ENCODE assay signal across 18 cellular contexts in the genomic region with DNA sequence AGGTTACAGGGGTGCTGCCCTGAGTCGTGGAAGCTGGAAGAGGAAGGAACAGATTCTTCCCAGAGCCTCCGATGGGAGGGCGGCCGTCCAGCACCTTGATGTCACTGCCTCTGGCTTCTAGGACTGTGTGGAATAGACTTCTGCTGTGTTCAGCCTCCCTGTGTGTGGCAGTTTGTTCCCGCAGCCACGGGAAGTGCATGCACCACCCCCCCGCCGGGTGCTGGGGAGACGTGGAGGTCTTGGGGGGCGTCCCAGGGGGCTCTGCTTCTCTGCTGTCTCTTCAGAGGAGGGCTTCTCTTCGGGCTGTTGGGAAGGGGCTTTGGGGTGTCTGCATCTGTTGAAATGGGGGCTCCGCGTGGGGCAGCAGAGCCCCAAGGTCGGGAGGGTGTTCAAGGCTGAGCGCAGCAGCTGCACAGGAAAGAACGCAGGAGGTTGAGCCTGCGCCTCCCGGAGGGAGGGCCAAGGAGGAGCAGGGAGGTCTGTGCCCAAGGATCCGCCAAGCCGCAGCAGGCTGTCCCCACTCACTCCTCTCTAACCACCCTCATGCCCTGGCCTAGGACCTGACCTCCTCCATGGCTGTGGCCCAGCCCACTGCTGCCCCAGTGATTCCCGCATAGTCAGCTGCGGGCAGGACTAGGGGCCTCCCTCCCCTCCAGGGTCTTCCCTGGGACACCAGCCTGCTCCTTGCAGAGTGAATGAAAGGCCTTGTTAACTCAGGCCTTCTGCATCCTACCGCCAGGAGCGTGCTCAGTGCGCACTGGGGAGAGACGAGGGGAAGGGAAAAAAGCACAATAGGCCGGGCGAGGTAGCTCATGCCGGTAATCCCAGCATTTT. TPM values are rescaled to one million over a fixed set of nuclear protein-coding genes. Genes with fewer than 3 reads are reported as not detected.
A peak's percentile ranks its signal among the peaks of the same experiment; 100 is the strongest.
DNase-seq lines count a peak whose midpoint lies in the region; ATAC-seq and TF ChIP-seq lines count a peak whose summit lies in the region.
"Had no signal": no experiment of that assay in that cellular context is flagged by ENCODE, and none has a peak within 500 bp of the region (broad histone marks: within the 10 kb centered on the region; RNA-seq: fewer than 3 reads in every experiment).

No MANE protein-coding gene starts in this region.

- H3K56ac ChIP-seq in IMR-90 (ENCODE audit: extremely low read depth, insufficient read depth, low read length): no peak overlapping the region

- dilution Hi-C loops in IMR-90 (cut with HindIII; ENCODE audit: low sequenced_read_pairs, unreplicated experiment): no loop called here

- H4K20me1 ChIP-seq in IMR-90 (ENCODE audit: insufficient read depth, low read length): no peaks in the 10 kb centered on the region

- H3K27me3 Mint-ChIP-seq in stimulated activated naive B cell treated with anti-CD40 and anti-IgM and Interleukin-4, amounts not matched to agents 10 μg/mL and 1 μg/mL and 100 μg/mL, for 72 hours: peaks cover 6 to 22% of the 10 kb centered on the region in 2 donors

- peak overlapping the region; percentile 9 for H2AFZ ChIP-seq in IMR-90 (replicated peaks; ENCODE audit: low read length, poor library complexity)
- no peak overlapping the region for H2AFZ ChIP-seq in mesenchymal stem cell (ENCODE audit: low read depth, low read length)
- H2AFZ ChIP-seq: GM23248 had no signal

- ATAC-seq in Right ventricle myocardium inferior: peak; percentile 26
- ATAC-seq in left cardiac atrium: no peak
- no peak for ATAC-seq in IMR-90 (ENCODE audit: low read depth)
- ATAC-seq in stimulated activated naive B cell treated with anti-CD40 and anti-IgM and Interleukin-4, amounts not matched to agents 10 μg/mL and 1 μg/mL and 100 μg/mL, for 72 hours (replicated peaks): no peak
- no peak for ATAC-seq in GM21717 (IDR thresholded peaks at IDR 0.05; ENCODE audit: unreplicated experiment)
- no peak for ATAC-seq in HG03135 (IDR thresholded peaks at IDR 0.05; ENCODE audit: unreplicated experiment)
- ATAC-seq: HepG2 had no signal

- BruUV-seq in IMR-90 (replicated peaks; lab: Mats Ljungman, UMichigan): no TSS peak

- peak overlapping the region in 1 of 2 experiments; percentile 29; a peak in 2 of 4 replicates for H4K8ac ChIP-seq in IMR-90 (ENCODE audit: low read depth in 2 of 2, low read length in 2 of 2)
- no peak overlapping the region for H4K8ac ChIP-seq in mesenchymal stem cell (ENCODE audit: low read length)

- peak overlapping the region in 1 of 2 experiments; percentile 7 for H2BK12ac ChIP-seq in mesenchymal stem cell (ENCODE audit: low read length in 2 of 2)

- peaks cover 26 to 50% of the 10 kb centered on the region in 2 donors for H3K4me1 Mint-ChIP-seq in stimulated activated naive B cell treated with anti-CD40 and anti-IgM and Interleukin-4, amounts not matched to agents 10 μg/mL and 1 μg/mL and 100 μg/mL, for 72 hours

- H3K9me3 ChIP-seq in IMR-90 (ENCODE audit: control insufficient read depth, insufficient read depth, low read length) (no peaks in the 10 kb centered on the region), mesenchymal stem cell (ENCODE audit: control insufficient read depth, low read length) (no peaks in the 10 kb centered on the region)

- H3K9ac ChIP-seq in IMR-90 (ENCODE audit: low read depth, low read length) (no peak overlapping the region), mesenchymal stem cell (ENCODE audit: low read length) (no peak overlapping the region)
- H3K9ac ChIP-seq: GM23248 had no signal

- no peak for TF ChIP-seq CTCF in IMR-90 (conservative IDR thresholded peaks at IDR 0.05; ENCODE audit: low read depth, low read length)
- no peak for TF ChIP-seq CTCF in dorsolateral prefrontal cortex (IDR thresholded peaks at IDR 0.05 in 54 of 56, conservative IDR thresholded peaks at IDR 0.05 in 2 of 56; ENCODE audit: low read depth in 1 of 56, partially characterized antibody in 56 of 56)

- H3K27ac ChIP-seq in IMR-90 (ENCODE audit: insufficient read depth, low read length) (no peak overlapping the region), mesenchymal stem cell (ENCODE audit: low read length, poor library complexity, severe bottlenecking) (no peak overlapping the region), dorsolateral prefrontal cortex (peak overlapping the region in 1 of 59 donors; percentile 61)
- H3K27ac ChIP-seq: 22Rv1, GM23248 had no signal

- H3K4ac ChIP-seq in IMR-90 (ENCODE audit: low read depth, low read length): peak overlapping the region; percentile 89
- H3K4ac ChIP-seq in mesenchymal stem cell (ENCODE audit: low read depth in 1 of 2, low read length in 2 of 2): no peak overlapping the region

- CTCF ChIA-PET in IMR-90 (lab: Yijun Ruan, JAX): interaction anchor here (1.1 kb wide), 1 partner anchor 141 kb away, joined by 3 read pairs; no protein-coding TSS in a partner anchor

- DNase-seq in Right ventricle myocardium inferior (ENCODE audit: missing footprints) (no peak), left cardiac atrium (no peak), IMR-90 (no peak), mesenchymal stem cell (no peak), dorsolateral prefrontal cortex (no peak)
- no peak for DNase-seq in stimulated activated naive B cell treated with anti-CD40 and anti-IgM and Interleukin-4, amounts not matched to agents 10 μg/mL and 1 μg/mL and 100 μg/mL, for 72 hours
- DNase-seq: AML-193, DMS 273 treated with DMSO at 0.1 percent for 48 hours, GF-D8, NCI-H1417 treated with DMSO at 0.1 percent for 48 hours, NCI-H1930, RPMI8226 had no signal

- H3K27ac Mint-ChIP-seq in stimulated activated naive B cell treated with anti-CD40 and anti-IgM and Interleukin-4, amounts not matched to agents 10 μg/mL and 1 μg/mL and 100 μg/mL, for 72 hours: peak overlapping the region; percentile 42

- no peak overlapping the region for H3K4me3 Mint-ChIP-seq in stimulated activated naive B cell treated with anti-CD40 and anti-IgM and Interleukin-4, amounts not matched to agents 10 μg/mL and 1 μg/mL and 100 μg/mL, for 72 hours

- 96% methylated on average over 9 of the region's 29 CpGs; no CpG with 5 or more reads in 1 of the 2 experiments for WGBS in IMR-90 (ENCODE audit: extremely low coverage in 2 of 2, insufficient read length in 1 of 2), 2 experiments
- 89% methylated on average over 23 of the region's 29 CpGs for whole genome bisulfite sequencing in mesenchymal stem cell

- H3K79me1 ChIP-seq in IMR-90 (ENCODE audit: low read depth in 1 of 2, low read length in 2 of 2): no peaks in the 10 kb centered on the region
- H3K79me1 ChIP-seq in mesenchymal stem cell (replicated peaks; ENCODE audit: low read length, poor library complexity, severe bottlenecking): no peaks in the 10 kb centered on the region

- H2AK9ac ChIP-seq in IMR-90 (replicated peaks; ENCODE audit: low read depth, low read length, poor library complexity): peak overlapping the region; percentile 67

- H2BK120ac ChIP-seq in IMR-90 (ENCODE audit: low read depth, low read length) (peak overlapping the region; percentile 83), mesenchymal stem cell (ENCODE audit: low read depth, low read length) (no peak overlapping the region)

- no peak for TF ChIP-seq POLR2A in IMR-90 (IDR thresholded peaks at IDR 0.05; ENCODE audit: low read depth, low read length)

- in situ Hi-C loops in IMR-90 (cut with MboI; ENCODE audit: low sequenced_read_pairs): no loop called here

- H3K23ac ChIP-seq in IMR-90 (ENCODE audit: low read depth, low read length) (no peak overlapping the region), mesenchymal stem cell (ENCODE audit: low read length in 2 of 2) (no peak overlapping the region)

- no peak for TF ChIP-seq RAD21 in IMR-90 (IDR thresholded peaks at IDR 0.05; ENCODE audit: low read length)

- peaks cover 0 to 2% of the 10 kb centered on the region in 2 donors for H3K9me3 Mint-ChIP-seq in stimulated activated naive B cell treated with anti-CD40 and anti-IgM and Interleukin-4, amounts not matched to agents 10 μg/mL and 1 μg/mL and 100 μg/mL, for 72 hours
- H3K9me3 Mint-ChIP-seq: HFFc6 had no signal

- H3K14ac ChIP-seq in IMR-90 (replicated peaks; ENCODE audit: low read depth, low read length) (peak overlapping the region; percentile 84), mesenchymal stem cell (ENCODE audit: low read length in 2 of 2) (peak overlapping the region in 1 of 2 experiments; percentile 24)

- peak overlapping the region; percentile 23; the same call in 1 of the 2 replicates for H4K5ac ChIP-seq in IMR-90 (ENCODE audit: low read depth, low read length)

- H3K18ac ChIP-seq in IMR-90 (ENCODE audit: low read depth, low read length) (peak overlapping the region; percentile 9; the same call in 1 of the 2 replicates), mesenchymal stem cell (ENCODE audit: low read depth in 1 of 2, low read length in 2 of 2) (no peak overlapping the region)

- H2BK5ac ChIP-seq in IMR-90 (ENCODE audit: low read depth, low read length, poor library complexity, severe bottlenecking) (peak overlapping the region; percentile 43), mesenchymal stem cell (ENCODE audit: low read depth, low read length, poor library complexity, severe bottlenecking) (no peak overlapping the region)

- intact Hi-C loops in Right ventricle myocardium inferior (cut with DNase I) (loop anchor here (5.0 kb wide), 1 partner anchor 76 kb away; the partner anchor contains the start of gene ANKRD33B), left cardiac atrium (cut with DNase I) (no loop called here), IMR-90 (cut with micrococcal nuclease) (no loop called here), dorsolateral prefrontal cortex (cut with DNase I) (no loop called here)

- H3K4me3 ChIP-seq in IMR-90 (ENCODE audit: insufficient read depth, low read depth, low read length) (no peak overlapping the region), mesenchymal stem cell (ENCODE audit: insufficient read depth in 1 of 2, low read depth in 1 of 2, low read length in 2 of 2) (no peak overlapping the region), dorsolateral prefrontal cortex (no peak overlapping the region)
- H3K4me3 ChIP-seq: GM23248 had no signal

- peaks cover 12% of the 10 kb centered on the region for H3K9me1 ChIP-seq in IMR-90 (ENCODE audit: insufficient read depth, low read length)

- H4K91ac ChIP-seq in IMR-90 (ENCODE audit: insufficient read depth, low read depth, low read length): peak overlapping the region; percentile 62
- H4K91ac ChIP-seq in mesenchymal stem cell (ENCODE audit: low read length): peak overlapping the region; percentile 45

- H3K27me3 ChIP-seq in IMR-90 (ENCODE audit: control insufficient read depth, insufficient read depth, low read length) (no peaks in the 10 kb centered on the region), mesenchymal stem cell (ENCODE audit: control insufficient read depth in 1 of 2, insufficient read depth in 1 of 2, low read length in 2 of 2) (peaks cover 0 to 8% of the 10 kb centered on the region in 2 experiments), dorsolateral prefrontal cortex (no peaks in the 10 kb centered on the region)

- no peaks in the 10 kb centered on the region for H3K36me3 ChIP-seq in IMR-90 (ENCODE audit: control insufficient read depth, insufficient read depth, low read length)
- no peaks in the 10 kb centered on the region for H3K36me3 ChIP-seq in mesenchymal stem cell (ENCODE audit: control insufficient read depth in 1 of 2, insufficient read depth in 2 of 2, low read depth in 1 of 2, low read length in 2 of 2)

- peaks cover 0 to 5% of the 10 kb centered on the region in 2 donors for H3K36me3 Mint-ChIP-seq in stimulated activated naive B cell treated with anti-CD40 and anti-IgM and Interleukin-4, amounts not matched to agents 10 μg/mL and 1 μg/mL and 100 μg/mL, for 72 hours

- H2BK15ac ChIP-seq in IMR-90 (ENCODE audit: low read depth, low read length): peak overlapping the region; percentile 78; the same call in 1 of the 3 replicates
- no peak overlapping the region for H2BK15ac ChIP-seq in mesenchymal stem cell (ENCODE audit: low read depth, poor library complexity, severe bottlenecking)

- peak overlapping the region; percentile 87 for H2BK20ac ChIP-seq in IMR-90 (ENCODE audit: low read depth, low read length)

- H2AK5ac ChIP-seq in IMR-90 (ENCODE audit: low read depth, low read length) (peak overlapping the region; percentile 83), mesenchymal stem cell (ENCODE audit: low read length, severe bottlenecking) (no peak overlapping the region)

- POLR2A ChIA-PET in IMR-90 (lab: Charles Lee; ENCODE audit: unreplicated experiment): no interaction called here

- H3K4me2 ChIP-seq in IMR-90 (ENCODE audit: low read depth, low read length): no peak overlapping the region
- H3K4me2 ChIP-seq in mesenchymal stem cell (ENCODE audit: low read length, poor library complexity, severe bottlenecking): no peak overlapping the region

- H3K4me1 ChIP-seq in IMR-90 (ENCODE audit: control insufficient read depth, insufficient read depth, low read length): peaks cover 17% of the 10 kb centered on the region
- H3K4me1 ChIP-seq in mesenchymal stem cell (ENCODE audit: control insufficient read depth, insufficient read depth, low read depth, low read length): no peaks in the 10 kb centered on the region

RNA-seq across cellular contexts. Expression of gene ROPN1L, which starts 45.0 kb away (rescaled TPM):
- not detected for total RNA-seq in Right ventricle myocardium inferior
- 1 to 10 TPM in 1 of 2 donors, under 1 TPM in 1; 0.31 to 1.0 TPM for total RNA-seq in left cardiac atrium
- 0.28 and 0.36 TPM in 2 replicates for total RNA-seq in IMR-90 (2012; rRNA removed)
- 0.34 and 0.50 TPM in 2 replicates for polyA plus RNA-seq in IMR-90 (2012; rRNA removed)
- 0.60 and 0.67 TPM in 2 replicates for polyA plus RNA-seq in IMR-90 (2012; cell fraction: cytosol; rRNA removed)
- 0.73 and 1.1 TPM in 2 replicates for polyA plus RNA-seq in IMR-90 (2012; cell fraction: nucleus; rRNA removed; ENCODE audit: low replicate concordance)
- polyA plus RNA-seq in mesenchymal stem cell (2013, experiment 1 of 2): 0.43 TPM
- polyA plus RNA-seq in mesenchymal stem cell (2013, experiment 2 of 2): 0.29 TPM
- 1 to 10 TPM; 1.1 to 8.3 (median 3.9) TPM for total RNA-seq in dorsolateral prefrontal cortex
- total RNA-seq: HepG2 had no signal
- polyA plus RNA-seq: HepG2 had no signal
